24 cellular contexts compared by ENCODE assay signal in the genomic region with DNA sequence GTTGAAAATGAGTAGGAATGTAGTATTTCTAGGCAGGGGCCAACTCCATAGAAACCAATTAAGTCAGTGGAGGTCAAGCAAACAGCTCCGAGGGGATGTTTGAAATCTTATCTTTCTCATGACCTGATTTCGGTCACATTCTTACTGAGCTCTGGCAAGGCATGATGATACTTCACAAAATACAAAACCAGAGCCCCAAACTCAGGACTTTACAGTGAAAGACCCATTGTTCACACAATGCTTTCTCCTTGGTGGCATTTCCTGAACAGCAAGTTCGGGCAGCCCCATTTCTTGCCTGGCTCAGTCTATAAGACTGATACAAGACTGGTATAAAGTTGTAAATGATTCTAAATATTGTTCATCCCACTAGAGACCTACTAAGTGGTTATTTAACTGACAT. TPM values are rescaled to one million over a fixed set of nuclear protein-coding genes. Genes with fewer than 3 reads are reported as not detected.
"Had no signal": no experiment of that assay in that cellular context is flagged by ENCODE, and none has a peak within 500 bp of the region (broad histone marks: within the 10 kb centered on the region; RNA-seq: fewer than 3 reads in every experiment).

No MANE protein-coding gene starts in this region.

- H3K9me3 Mint-ChIP-seq: activated B cell treated with CpG ODN at 0.5 μM for 24 hours; activated naive CD8-positive, alpha-beta T cell treated with anti-CD3 and anti-CD28 coated beads, Interleukin-2, amount 10 ng/mL, durations not matched to agents 7 days and 5 days; natural killer cell treated with Interleukin-12 subunit alpha and Interleukin-12 subunit beta and Interleukin-15 and Interleukin-18, amount 100 ng/mL, for 72 hours; T-helper 1 cell treated with Interleukin-12 subunit alpha and Interleukin-12 subunit beta and Interleukin-4 antibody, amounts not matched to agents 30 μg/mL and 1 μg/mL, for 36 hours had no signal

- H3K4me3 ChIP-seq: heart right ventricle, left lung, lung, pancreas, suprapubic skin, upper lobe of left lung had no signal

- H3K4me3 Mint-ChIP-seq: activated B cell treated with CpG ODN at 0.5 μM for 24 hours; activated naive CD4-positive, alpha-beta T cell treated with anti-CD3 and anti-CD28 coated beads for 36 hours; activated naive CD8-positive, alpha-beta T cell treated with anti-CD3 and anti-CD28 coated beads, Interleukin-2, amount 10 ng/mL, durations not matched to agents 7 days and 5 days; natural killer cell treated with Interleukin-12 subunit alpha and Interleukin-12 subunit beta and Interleukin-15 and Interleukin-18, amount 100 ng/mL, for 72 hours; stimulated activated effector memory CD8-positive, alpha-beta T cell treated with anti-CD3 and anti-CD28 coated beads, Interleukin-12 subunit alpha, Interleukin-12 subunit beta, amount 100 ng/mL, for 72 hours; stimulated activated naive CD8-positive, alpha-beta T cell treated with anti-CD3 and anti-CD28 coated beads, Interleukin-15, amount 100 ng/mL, for 72 hours; T-helper 1 cell treated with Interleukin-12 subunit alpha and Interleukin-12 subunit beta and Interleukin-4 antibody, amounts not matched to agents 30 μg/mL and 1 μg/mL, for 36 hours had no signal

- H3K4me1 ChIP-seq: heart right ventricle, left lung, pancreas, suprapubic skin, upper lobe of left lung had no signal

- H3K27ac ChIP-seq: heart right ventricle, left lung, neutrophil, suprapubic skin, upper lobe of left lung had no signal

- H3K27ac Mint-ChIP-seq: activated B cell treated with CpG ODN at 0.5 μM for 24 hours; activated naive CD4-positive, alpha-beta T cell treated with anti-CD3 and anti-CD28 coated beads for 36 hours; activated naive CD8-positive, alpha-beta T cell treated with anti-CD3 and anti-CD28 coated beads, Interleukin-2, amount 10 ng/mL, durations not matched to agents 7 days and 5 days; natural killer cell treated with Interleukin-12 subunit alpha and Interleukin-12 subunit beta and Interleukin-15 and Interleukin-18, amount 100 ng/mL, for 72 hours; stimulated activated effector memory CD8-positive, alpha-beta T cell treated with anti-CD3 and anti-CD28 coated beads, Interleukin-12 subunit alpha, Interleukin-12 subunit beta, amount 100 ng/mL, for 72 hours; stimulated activated naive CD8-positive, alpha-beta T cell treated with anti-CD3 and anti-CD28 coated beads, Interleukin-15, amount 100 ng/mL, for 72 hours; T-helper 1 cell treated with Interleukin-12 subunit alpha and Interleukin-12 subunit beta and Interleukin-4 antibody, amounts not matched to agents 30 μg/mL and 1 μg/mL, for 36 hours had no signal

- H3K9me3 ChIP-seq: left lung, neutrophil, pancreas, suprapubic skin, upper lobe of left lung had no signal

- H3K4me1 Mint-ChIP-seq: activated B cell treated with CpG ODN at 0.5 μM for 24 hours; activated naive CD8-positive, alpha-beta T cell treated with anti-CD3 and anti-CD28 coated beads, Interleukin-2, amount 10 ng/mL, durations not matched to agents 7 days and 5 days; stimulated activated effector memory CD8-positive, alpha-beta T cell treated with anti-CD3 and anti-CD28 coated beads, Interleukin-12 subunit alpha, Interleukin-12 subunit beta, amount 100 ng/mL, for 72 hours; stimulated activated naive CD8-positive, alpha-beta T cell treated with anti-CD3 and anti-CD28 coated beads, Interleukin-15, amount 100 ng/mL, for 72 hours had no signal

- H3K27me3 Mint-ChIP-seq: activated naive CD8-positive, alpha-beta T cell treated with anti-CD3 and anti-CD28 coated beads, Interleukin-2, amount 10 ng/mL, durations not matched to agents 7 days and 5 days; natural killer cell treated with Interleukin-12 subunit alpha and Interleukin-12 subunit beta and Interleukin-15 and Interleukin-18, amount 100 ng/mL, for 72 hours; stimulated activated naive CD8-positive, alpha-beta T cell treated with anti-CD3 and anti-CD28 coated beads, Interleukin-15, amount 100 ng/mL, for 72 hours had no signal

- H3K36me3 ChIP-seq: heart right ventricle, left lung, neutrophil, pancreas, suprapubic skin, upper lobe of left lung had no signal

- H3K36me3 Mint-ChIP-seq: activated naive CD8-positive, alpha-beta T cell treated with anti-CD3 and anti-CD28 coated beads, Interleukin-2, amount 10 ng/mL, durations not matched to agents 7 days and 5 days; natural killer cell treated with Interleukin-12 subunit alpha and Interleukin-12 subunit beta and Interleukin-15 and Interleukin-18, amount 100 ng/mL, for 72 hours; stimulated activated effector memory CD8-positive, alpha-beta T cell treated with anti-CD3 and anti-CD28 coated beads, Interleukin-12 subunit alpha, Interleukin-12 subunit beta, amount 100 ng/mL, for 72 hours had no signal

- ATAC-seq: esophagus mucosa; heart right ventricle; left lung; natural killer cell treated with Interleukin-12 subunit alpha and Interleukin-12 subunit beta and Interleukin-15 and Interleukin-18, amount 100 ng/mL, for 72 hours; right cardiac atrium; stimulated activated effector memory CD8-positive, alpha-beta T cell treated with anti-CD3 and anti-CD28 coated beads, Interleukin-12 subunit alpha, Interleukin-12 subunit beta, amount 100 ng/mL, for 72 hours; stimulated activated naive CD8-positive, alpha-beta T cell treated with anti-CD3 and anti-CD28 coated beads, Interleukin-15, amount 100 ng/mL, for 72 hours had no signal

- DNase-seq: activated B cell treated with CpG ODN at 0.5 μM for 24 hours; activated CD4-positive, alpha-beta T cell treated with anti-CD3 and anti-CD28 coated beads for 4 hours; activated CD4-positive, alpha-beta T cell treated with anti-CD3 and anti-CD28 coated beads, Interleukin-2, amount 50 U/mL, for 48 hours; activated CD8-positive, alpha-beta memory T cell treated with anti-CD3 and anti-CD28 coated beads, Interleukin-2, amount 50 U/mL, for 48 hours; activated naive CD4-positive, alpha-beta T cell treated with anti-CD3 and anti-CD28 coated beads for 36 hours; activated naive CD8-positive, alpha-beta T cell treated with anti-CD3 and anti-CD28 coated beads, Interleukin-2, amount 10 ng/mL, durations not matched to agents 7 days and 5 days; activated T-cell treated with anti-CD3 and anti-CD28 coated beads, Interleukin-2, amount 50 U/mL, for 48 hours; amniotic stem cell; effector CD4-positive, alpha-beta T cell; heart right ventricle; left lung; pancreas; right cardiac atrium; stimulated activated CD4-positive, alpha-beta T cell treated with anti-CD3 and anti-CD28 coated beads, Interleukin-1b, Interleukin-23, amount 100 ng/mL, for 48 hours; stimulated activated naive CD8-positive, alpha-beta T cell treated with anti-CD3 and anti-CD28 coated beads, Interleukin-15, amount 100 ng/mL, for 72 hours; upper lobe of left lung had no signal

- H3K27me3 ChIP-seq: neutrophil, pancreas, suprapubic skin, upper lobe of left lung had no signal

RNA-seq across cellular contexts. Expression of gene LAMA1, which starts 53.3 kb away (rescaled TPM):
- total RNA-seq: activated B cell treated with CpG ODN at 0.5 μM for 24 hours; activated CD8-positive, alpha-beta memory T cell treated with anti-CD3 and anti-CD28 coated beads for 36 hours; activated naive CD4-positive, alpha-beta T cell treated with anti-CD3 and anti-CD28 coated beads for 36 hours; activated naive CD8-positive, alpha-beta T cell treated with anti-CD3 and anti-CD28 coated beads, Interleukin-2, amount 10 ng/mL, durations not matched to agents 7 days and 5 days; natural killer cell treated with Interleukin-12 subunit alpha and Interleukin-12 subunit beta and Interleukin-15 and Interleukin-18, amount 100 ng/mL, for 72 hours had no signal
